ENCODE assay signal across 1 cellular context in genomic region chr19:7941895-7942596, GRCh38.
TF ChIP-seq lines count a peak whose summit lies in the region.

No MANE protein-coding gene starts in this region.

TF ChIP-seq in HEK293T, 16 proteins besides CTCF, POLR2A, EP300 and RAD21 (continued from another document):
- TF ChIP-seq SP1 (IDR thresholded peaks at IDR 0.05) (no peak), FOXA1 (IDR thresholded peaks at IDR 0.05) (no peak), BHLHE40 (IDR thresholded peaks at IDR 0.05; ENCODE audit: borderline replicate concordance) (no peak), PKNOX1 (IDR thresholded peaks at IDR 0.05) (no peak), HDGF (IDR thresholded peaks at IDR 0.05; ENCODE audit: borderline replicate concordance) (no peak), FOXK2 (IDR thresholded peaks at IDR 0.05) (no peak), ARNT (IDR thresholded peaks at IDR 0.05) (no peak), FOXM1 (IDR thresholded peaks at IDR 0.05; ENCODE audit: borderline replicate concordance) (no peak), ZNF384 (IDR thresholded peaks at IDR 0.05) (no peak), TARDBP (IDR thresholded peaks at IDR 0.05) (no peak), NFRKB (IDR thresholded peaks at IDR 0.05) (no peak), CTBP1 (IDR thresholded peaks at IDR 0.05; ENCODE audit: borderline replicate concordance) (no peak), LEF1 (IDR thresholded peaks at IDR 0.05; ENCODE audit: borderline replicate concordance) (no peak), SUZ12 (IDR thresholded peaks at IDR 0.05) (no peak), ELF4 (IDR thresholded peaks at IDR 0.05) (no peak)
